Comparison of ENCODE assay signal across 17 cellular contexts in the genomic region with DNA sequence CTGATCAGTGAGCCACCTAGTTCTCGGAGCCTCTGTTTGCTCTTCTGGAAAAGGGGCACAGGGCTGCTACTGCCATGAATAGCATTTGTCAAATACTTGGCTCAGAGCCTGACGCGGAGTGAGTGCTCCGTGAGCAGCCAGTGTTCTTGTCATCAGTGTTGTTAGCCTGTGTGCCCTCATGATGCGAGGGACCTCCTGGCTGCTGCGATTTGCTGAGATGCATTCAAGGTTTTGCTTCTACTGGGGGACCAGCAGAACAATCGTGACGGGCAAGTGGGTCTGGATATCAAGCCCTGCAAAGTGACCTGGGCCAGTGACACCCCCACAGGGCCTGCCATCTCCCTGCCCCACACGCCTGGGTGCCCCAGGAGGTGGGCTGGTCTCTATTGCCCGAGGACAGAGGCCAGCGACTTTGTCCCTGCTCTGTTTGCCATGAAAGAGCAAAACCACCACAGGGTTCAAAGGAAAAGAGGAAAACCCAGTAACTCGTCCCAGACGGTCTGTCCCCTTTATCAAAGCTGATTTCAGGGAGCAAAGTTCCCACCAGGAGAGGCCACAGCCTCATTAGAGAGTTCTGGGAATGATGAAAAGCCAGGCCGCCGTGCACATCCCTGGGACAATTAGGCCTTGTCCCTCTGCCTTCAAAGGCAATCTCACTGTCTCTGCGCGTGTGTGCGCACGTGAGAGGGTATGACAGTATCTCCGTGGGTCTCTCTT.
DNase-seq lines count a peak whose midpoint lies in the region; ATAC-seq and TF ChIP-seq lines count a peak whose summit lies in the region.
"Had no signal": no experiment of that assay in that cellular context is flagged by ENCODE, and none has a peak within 500 bp of the region (broad histone marks: within the 10 kb centered on the region; RNA-seq: fewer than 3 reads in every experiment).

No MANE protein-coding gene starts in this region.

- H3K4me3 Mint-ChIP-seq in CD14-positive monocyte = no peak overlapping the region
- no peak overlapping the region for H3K4me3 Mint-ChIP-seq in dendritic cell treated with granulocyte-macrophage colony-stimulating factor and Interleukin-4, amounts not matched to agents 40 ng/mL and 50 ng/mL, for 4 days

- H3K36me3 ChIP-seq in lower lobe of right lung (no peaks in the 10 kb centered on the region), gastrocnemius medialis (no peaks in the 10 kb centered on the region)

- H3K4me3 ChIP-seq in lower lobe of right lung (no peak overlapping the region), gastrocnemius medialis (no peak overlapping the region)
- H3K4me3 ChIP-seq: K562 had no signal

- peaks cover 0 to 2% of the 10 kb centered on the region in 2 donors for H3K36me3 Mint-ChIP-seq in CD14-positive monocyte
- H3K36me3 Mint-ChIP-seq in dendritic cell treated with granulocyte-macrophage colony-stimulating factor and Interleukin-4, amounts not matched to agents 40 ng/mL and 50 ng/mL, for 4 days (ENCODE audit: low read depth) = no peaks in the 10 kb centered on the region

- peaks cover 0 to 3% (median 0%) of the 10 kb centered on the region in 3 donors for H3K27me3 Mint-ChIP-seq in CD14-positive monocyte (ENCODE audit: low read depth in 3 of 3)
- peaks cover 6% of the 10 kb centered on the region for H3K27me3 Mint-ChIP-seq in dendritic cell treated with granulocyte-macrophage colony-stimulating factor and Interleukin-4, amounts not matched to agents 40 ng/mL and 50 ng/mL, for 4 days

- no peak for TF ChIP-seq POLR2A in gastrocnemius medialis (IDR thresholded peaks at IDR 0.05)

- H3K4me1 ChIP-seq in lower lobe of right lung (peaks cover 26% of the 10 kb centered on the region), gastrocnemius medialis (no peaks in the 10 kb centered on the region)

- peak overlapping the region in 1 of 7 donors; percentile 31 for H3K27ac Mint-ChIP-seq in CD14-positive monocyte
- H3K27ac Mint-ChIP-seq in dendritic cell treated with granulocyte-macrophage colony-stimulating factor and Interleukin-4, amounts not matched to agents 40 ng/mL and 50 ng/mL, for 4 days = peak overlapping the region; percentile 80

- in situ Hi-C loops in gastrocnemius medialis (cut with MboI; ENCODE audit: low sequenced_read_pairs in 4 of 4) = no loop called here

- no peak overlapping the region for H3K27ac ChIP-seq in lower lobe of right lung
- H3K27ac ChIP-seq in gastrocnemius medialis = no peak overlapping the region

- peaks cover 0 to 2% (median 0%) of the 10 kb centered on the region in 7 donors for H3K9me3 Mint-ChIP-seq in CD14-positive monocyte
- no peaks in the 10 kb centered on the region for H3K9me3 Mint-ChIP-seq in dendritic cell treated with granulocyte-macrophage colony-stimulating factor and Interleukin-4, amounts not matched to agents 40 ng/mL and 50 ng/mL, for 4 days

- no peaks in the 10 kb centered on the region for H3K9me3 ChIP-seq in lower lobe of right lung
- H3K9me3 ChIP-seq in gastrocnemius medialis = no peaks in the 10 kb centered on the region

- H3K4me1 Mint-ChIP-seq in CD14-positive monocyte = peaks cover 76% of the 10 kb centered on the region
- H3K4me1 Mint-ChIP-seq in dendritic cell treated with granulocyte-macrophage colony-stimulating factor and Interleukin-4, amounts not matched to agents 40 ng/mL and 50 ng/mL, for 4 days (ENCODE audit: low read depth) = peaks cover 76% of the 10 kb centered on the region

- ATAC-seq in lower lobe of right lung (no peak), HG03378 (IDR thresholded peaks at IDR 0.05; ENCODE audit: unreplicated experiment) (no peak), sciatic nerve (no peak), gastrocnemius medialis (no peak)
- ATAC-seq: K562 had no signal

- no peak for TF ChIP-seq CTCF in CD14-positive monocyte (IDR thresholded peaks at IDR 0.05)
- no peak for TF ChIP-seq CTCF in lower lobe of right lung (IDR thresholded peaks at IDR 0.05)
- no peak for TF ChIP-seq CTCF in gastrocnemius medialis (IDR thresholded peaks at IDR 0.05 in 4 of 5, conservative IDR thresholded peaks at IDR 0.05 in 1 of 5)

- intact Hi-C loops in CD14-positive monocyte (cut with micrococcal nuclease) = no loop called here
- intact Hi-C loops in dendritic cell treated with granulocyte-macrophage colony-stimulating factor and Interleukin-4, amounts not matched to agents 40 ng/mL and 50 ng/mL, for 4 days (cut with micrococcal nuclease) = no loop called here
- intact Hi-C loops in lower lobe of right lung (cut with DNase I) = no loop called here
- intact Hi-C loops in posterior vena cava (cut with DNase I) = no loop called here
- intact Hi-C loops in sciatic nerve (cut with DNase I) = no loop called here
- intact Hi-C loops in gastrocnemius medialis (cut with DNase I; ENCODE audit: low total_unique reads) = no loop called here

- peak; percentile 41 for DNase-seq in CD14-positive monocyte (ENCODE audit: low spot score)
- DNase-seq in lower lobe of right lung = peak; percentile 37
- peak; percentile 55 for DNase-seq in posterior vena cava (ENCODE audit: low spot score)
- no peak for DNase-seq in activated CD8-positive, alpha-beta memory T cell treated with anti-CD3 and anti-CD28 coated beads, Interleukin-2, amount 50 U/mL, for 4 hours
- DNase-seq in sciatic nerve (ENCODE audit: low spot score) = no peak
- DNase-seq in gastrocnemius medialis = no peak
- DNase-seq: 8988T, DND-41, HCEC 1CT, NCI-H1105 treated with DMSO at 0.1 percent for 48 hours, NCI-H1694, NCI-H2081 treated with DMSO at 0.1 percent for 48 hours, NCI-H774, SHP77 had no signal

- H3K27me3 ChIP-seq in lower lobe of right lung (ENCODE audit: low read depth) = peaks cover 3% of the 10 kb centered on the region
- peaks cover 0 to 11% (median 6%) of the 10 kb centered on the region in 3 donors for H3K27me3 ChIP-seq in gastrocnemius medialis

Comparison
In these comparisons a context has a peak if more than half of its experiments do, and no peak if none do; other contexts are left out.
1. DNase-seq: peak in CD14-positive monocyte (single experiment), lower lobe of right lung (single experiment) and posterior vena cava (single experiment); none in activated CD8-positive, alpha-beta memory T cell treated with anti-CD3 and anti-CD28 coated beads, Interleukin-2, amount 50 U/mL, for 4 hours (single experiment), sciatic nerve (single experiment) and gastrocnemius medialis (0 of 2).